Comparison of ENCODE assay signal across 23 cellular contexts in the genomic region with DNA sequence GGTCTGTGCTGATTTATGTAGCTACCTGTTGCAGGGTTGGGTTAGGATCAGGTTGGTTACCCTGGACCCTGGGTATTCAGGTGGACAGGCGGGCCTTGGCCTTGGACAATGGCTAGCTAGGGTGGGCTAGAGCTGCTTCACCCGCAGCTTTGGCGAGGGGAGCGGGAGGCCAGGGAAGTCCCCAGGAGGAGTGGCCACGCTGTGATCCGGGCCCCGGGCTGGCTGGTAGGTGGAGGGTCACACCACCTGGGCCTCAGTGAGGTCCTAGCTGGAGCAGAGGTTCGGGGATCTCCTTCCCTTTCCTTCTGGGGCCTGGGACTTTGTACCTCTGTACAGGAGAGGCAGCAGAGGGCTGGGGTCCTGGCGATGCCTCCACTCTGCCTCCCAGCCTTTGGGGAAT. TPM values are rescaled to one million over a fixed set of nuclear protein-coding genes. Genes with fewer than 3 reads are reported as not detected.
"Had no signal": no experiment of that assay in that cellular context is flagged by ENCODE, and none has a peak within 500 bp of the region (broad histone marks: within the 10 kb centered on the region; RNA-seq: fewer than 3 reads in every experiment).

No MANE protein-coding gene starts in this region.

- H3K9me3 Mint-ChIP-seq: effector memory CD8-positive, alpha-beta T cell; natural killer cell treated with Interleukin-12 subunit alpha and Interleukin-12 subunit beta and Interleukin-15 and Interleukin-18, amount 100 ng/mL, for 72 hours; stimulated activated naive CD8-positive, alpha-beta T cell treated with anti-CD3 and anti-CD28 coated beads, Interleukin-15, amount 100 ng/mL, for 72 hours; T-helper 2 cell treated with Interferon-gamma antibody and Interleukin-4, amounts not matched to agents 5 μg/mL and 100 μg/mL, for 36 hours had no signal

- ATAC-seq: effector memory CD8-positive, alpha-beta T cell; left colon; natural killer cell treated with Interleukin-12 subunit alpha and Interleukin-12 subunit beta and Interleukin-15 and Interleukin-18, amount 100 ng/mL, for 72 hours; stimulated activated naive CD8-positive, alpha-beta T cell treated with anti-CD3 and anti-CD28 coated beads, Interleukin-15, amount 100 ng/mL, for 72 hours had no signal

- DNase-seq: activated CD4-positive, alpha-beta T cell treated with anti-CD3 and anti-CD28 coated beads for 4 hours; activated CD8-positive, alpha-beta memory T cell treated with anti-CD3 and anti-CD28 coated beads for 24 hours; activated CD8-positive, alpha-beta memory T cell treated with anti-CD3 and anti-CD28 coated beads, Interleukin-2, amount 50 U/mL, for 48 hours; activated gamma-delta T cell treated with Interleukin-2 at 50 U/mL for 16 hours; effector memory CD8-positive, alpha-beta T cell; foreskin fibroblast; left colon; occipital lobe; spleen; stimulated activated CD4-positive, alpha-beta T cell treated with anti-CD3 and anti-CD28 coated beads, Interleukin-4, amount 100 ng/mL, for 4 hours; stimulated activated naive CD8-positive, alpha-beta T cell treated with anti-CD3 and anti-CD28 coated beads, Interleukin-15, amount 100 ng/mL, for 72 hours; transverse colon had no signal

- H3K36me3 Mint-ChIP-seq: natural killer cell treated with Interleukin-12 subunit alpha and Interleukin-12 subunit beta and Interleukin-15 and Interleukin-18, amount 100 ng/mL, for 72 hours had no signal

- H3K4me3 Mint-ChIP-seq: activated naive CD8-positive, alpha-beta T cell; natural killer cell treated with Interleukin-12 subunit alpha and Interleukin-12 subunit beta and Interleukin-15 and Interleukin-18, amount 100 ng/mL, for 72 hours had no signal

- H3K27me3 ChIP-seq: spleen, suprapubic skin, transverse colon, vagina had no signal

- H3K27ac ChIP-seq: epithelial cell of prostate, spleen, suprapubic skin, transverse colon, vagina had no signal

- H3K27me3 Mint-ChIP-seq: activated naive CD8-positive, alpha-beta T cell; effector memory CD8-positive, alpha-beta T cell; natural killer cell treated with Interleukin-12 subunit alpha and Interleukin-12 subunit beta and Interleukin-15 and Interleukin-18, amount 100 ng/mL, for 72 hours; stimulated activated naive CD8-positive, alpha-beta T cell treated with anti-CD3 and anti-CD28 coated beads, Interleukin-15, amount 100 ng/mL, for 72 hours had no signal

- H3K9me3 ChIP-seq: suprapubic skin, transverse colon, vagina had no signal

- H3K27ac Mint-ChIP-seq: activated naive CD8-positive, alpha-beta T cell; mesothelial cell of epicardium; natural killer cell treated with Interleukin-12 subunit alpha and Interleukin-12 subunit beta and Interleukin-15 and Interleukin-18, amount 100 ng/mL, for 72 hours had no signal

RNA-seq across cellular contexts. Expression of a gene that starts 9.8 kb away (rescaled TPM):
- total RNA-seq: bronchial epithelial cell; dermis microvascular lymphatic vessel endothelial cell; glomerular endothelial cell; left colon; mesothelial cell of epicardium; natural killer cell treated with Interleukin-12 subunit alpha and Interleukin-12 subunit beta and Interleukin-15 and Interleukin-18, amount 100 ng/mL, for 72 hours; renal cortical epithelial cell; suprapubic skin; vagina had no signal

RNA-seq across cellular contexts. Expression of a gene that starts 20.6 kb away (rescaled TPM):
- total RNA-seq: bronchial epithelial cell, dermis microvascular lymphatic vessel endothelial cell, glomerular endothelial cell, mesothelial cell of epicardium, occipital lobe, suprapubic skin had no signal
